9 cellular contexts compared by ENCODE assay signal in genomic region chr5:175652741-175653663, GRCh38. TPM values are rescaled to one million over a fixed set of nuclear protein-coding genes. Genes with fewer than 3 reads are reported as not detected.
A peak's percentile ranks its signal among the peaks of the same experiment; 100 is the strongest.
DNase-seq lines count a peak whose midpoint lies in the region; ATAC-seq and TF ChIP-seq lines count a peak whose summit lies in the region.
"Had no signal": no experiment of that assay in that cellular context is flagged by ENCODE, and none has a peak within 500 bp of the region (broad histone marks: within the 10 kb centered on the region; RNA-seq: fewer than 3 reads in every experiment).

No MANE protein-coding gene starts in this region.

- no peak overlapping the region for H3K4me3 Mint-ChIP-seq in chondrocyte (ENCODE audit: unreplicated experiment)

- H3K9me3 Mint-ChIP-seq in chondrocyte (ENCODE audit: low read depth) = peaks cover 22% of the 10 kb centered on the region

- peaks cover 13% of the 10 kb centered on the region for H3K27me3 Mint-ChIP-seq in chondrocyte (ENCODE audit: low read depth)

- peaks cover 21% of the 10 kb centered on the region for H3K4me1 Mint-ChIP-seq in chondrocyte (ENCODE audit: low read depth)

- ATAC-seq in HG02852 (IDR thresholded peaks at IDR 0.05; ENCODE audit: unreplicated experiment) (peak; percentile 48), HG02588 (IDR thresholded peaks at IDR 0.05; ENCODE audit: unreplicated experiment) (no peak)
- ATAC-seq: pancreas had no signal

- no peak for TF ChIP-seq CTCF in chondrocyte (IDR thresholded peaks at IDR 0.05)

- H3K27ac Mint-ChIP-seq in chondrocyte (ENCODE audit: unreplicated experiment) = peak overlapping the region; percentile 56

- H3K36me3 Mint-ChIP-seq in chondrocyte (ENCODE audit: low read depth) = no peaks in the 10 kb centered on the region

- peak; percentile 64 for DNase-seq in activated CD4-positive, CD25-positive, alpha-beta regulatory T cell treated with anti-CD3 and anti-CD28 coated beads, Interleukin-2, amount 50 U/mL, for 72 hours
- DNase-seq in chondrocyte (ENCODE audit: low spot score) (no peak), NCI-H1694 (lab: John Stamatoyannopoulos, UW) (no peak), glomerular visceral epithelial cell (ENCODE audit: extremely low spot score) (no peak), hypothalamus (lab: John Stamatoyannopoulos, UW) (no peak)
- DNase-seq in stimulated activated CD8-positive, alpha-beta memory T cell treated with anti-CD3 and anti-CD28 coated beads, Interleukin-7, amount 100 ng/mL, for 1 hour (ENCODE audit: low read depth in 2 of 2) = peak; percentile 35 to 46
- DNase-seq: pancreas had no signal

RNA-seq across cellular contexts. Expression of gene HRH2, which starts 4.9 kb away (rescaled TPM):
- 0.27 to 0.38 TPM (median 0.30 TPM) in 3 replicates for total RNA-seq in chondrocyte

Comparison
In these comparisons a context has a peak if more than half of its experiments do, and no peak if none do; other contexts are left out.
1. DNase-seq: peak in activated CD4-positive, CD25-positive, alpha-beta regulatory T cell treated with anti-CD3 and anti-CD28 coated beads, Interleukin-2, amount 50 U/mL, for 72 hours (single experiment) and stimulated activated CD8-positive, alpha-beta memory T cell treated with anti-CD3 and anti-CD28 coated beads, Interleukin-7, amount 100 ng/mL, for 1 hour (2 of 2); none in chondrocyte (single experiment), NCI-H1694 (single experiment), glomerular visceral epithelial cell (single experiment) and hypothalamus (0 of 51).